In genomic region chrX:103533428-103534216, GRCh38 we compare ENCODE assay signal across 8 cellular contexts. TPM values are rescaled to one million over a fixed set of nuclear protein-coding genes. Genes with fewer than 3 reads are reported as not detected.
DNase-seq lines count a peak whose midpoint lies in the region; ATAC-seq and TF ChIP-seq lines count a peak whose summit lies in the region.

No MANE protein-coding gene starts in this region.

- H3K4me1 ChIP-seq in liver (ENCODE audit: control insufficient read depth in 4 of 4, insufficient read depth in 4 of 4, low read length in 3 of 4), result peaks cover 0 to 5% (median 2%) of the 10 kb centered on the region in 4 donors

- 3% methylated on average over 15 of the region's 15 CpGs for WGBS in liver

- 0 out of 2 replicates have a peak overlapping the region, but pooled peaks have one; percentile 7 for H3K4me3 ChIP-seq in HFF-Myc (replicated peaks; ENCODE audit: low read depth, low read length)
- peak overlapping the region; percentile 37 to 47 (median 38) for H3K4me3 ChIP-seq in liver (ENCODE audit: low read depth in 1 of 3, low read length in 3 of 3)

- DNase-seq in DMS 273 treated with DMSO at 0.1 percent for 48 hours (lab: John Stamatoyannopoulos, UW) (peak; percentile 3), HFF-Myc (ENCODE audit: extremely low read depth, low read depth) (peak; percentile 25), NCI-H2196 (lab: John Stamatoyannopoulos, UW; ENCODE audit: unreplicated experiment) (peak; percentile 53), dermis microvascular lymphatic vessel endothelial cell (ENCODE audit: low read depth in 2 of 2) (peak; percentile 48 to 67)
- peak; percentile 60 to 66 for DNase-seq in activated CD4-positive, alpha-beta T cell treated with anti-CD3 and anti-CD28 coated beads, Interleukin-2, amount 50 U/mL, for 4 hours
- peak; percentile 70 for DNase-seq in stimulated activated CD4-positive, alpha-beta T cell treated with anti-CD3 and anti-CD28 coated beads, Interleukin-4, amount 100 ng/mL, for 24 hours

- peak; percentile 86 to 90 for TF ChIP-seq RAD21 in liver (IDR thresholded peaks at IDR 0.05)

- H3K36me3 ChIP-seq in liver (ENCODE audit: control insufficient read depth in 4 of 4, insufficient read depth in 3 of 4, low read depth in 1 of 4, low read length in 3 of 4), result no peaks in the 10 kb centered on the region

- H3K9ac ChIP-seq in liver (ENCODE audit: low read depth in 1 of 2, low read length in 2 of 2), result peak overlapping the region; percentile 35 to 45

- H3K9me3 ChIP-seq in liver (ENCODE audit: control insufficient read depth in 4 of 4, low read length in 3 of 4), result no peaks in the 10 kb centered on the region

- H3K27ac ChIP-seq in liver (ENCODE audit: low read depth in 1 of 2, low read length in 2 of 2), result no peak overlapping the region

- no peaks in the 10 kb centered on the region for H3K27me3 ChIP-seq in liver (ENCODE audit: control insufficient read depth in 4 of 4, insufficient read depth in 4 of 4, low read length in 3 of 4)

- peak; percentile 70 for TF ChIP-seq CTCF in HFF-Myc (IDR thresholded peaks at IDR 0.05; ENCODE audit: low read depth, low read length, missing control alignments)
- TF ChIP-seq CTCF in liver (IDR thresholded peaks at IDR 0.05; ENCODE audit: low read depth, low read length, missing input control), result peak; percentile 76

- no peak for ATAC-seq in HG03196 (IDR thresholded peaks at IDR 0.05; ENCODE audit: unreplicated experiment)

TF ChIP-seq in liver, 16 proteins besides CTCF, POLR2A, EP300 and RAD21:
- TF ChIP-seq HNF4A (conservative IDR thresholded peaks at IDR 0.05) (no peak), FOXA2 (IDR thresholded peaks at IDR 0.05) (no peak), EGR1 (IDR thresholded peaks at IDR 0.05; ENCODE audit: low read depth in 2 of 2) (no peak), NR2F2 (IDR thresholded peaks at IDR 0.05) (no peak), JUND (IDR thresholded peaks at IDR 0.05) (no peak)

RNA-seq across cellular contexts. Expression of gene RAB40A, which starts 14.3 kb away (rescaled TPM):
- 0.13 TPM in 1 of 2 replicates, not detected in the other for total RNA-seq in dermis microvascular lymphatic vessel endothelial cell
- total RNA-seq in liver, result under 1 TPM; 0.09 to 0.33 TPM
- polyA plus RNA-seq in liver, result under 1 TPM; 0.03 to 0.06 TPM

RNA-seq across cellular contexts. Expression of gene TCEAL4, which starts 51.7 kb away (rescaled TPM):
- 21.8 and 24.5 TPM in 2 replicates for total RNA-seq in dermis microvascular lymphatic vessel endothelial cell
- total RNA-seq in liver, result 10 to 100 TPM in 1 of 2 donors, 1 to 10 TPM in 1; 6.3 to 23.7 TPM
- 10 to 100 TPM; 49.8 to 50.5 TPM for polyA plus RNA-seq in liver

Comparison
In these comparisons a context has a peak if more than half of its experiments do, and no peak if none do; other contexts are left out.
1. DNase-seq: peak in every context shown above with its lines; median percentile 70 in stimulated activated CD4-positive, alpha-beta T cell treated with anti-CD3 and anti-CD28 coated beads, Interleukin-4, amount 100 ng/mL, for 24 hours; 63 in activated CD4-positive, alpha-beta T cell treated with anti-CD3 and anti-CD28 coated beads, Interleukin-2, amount 50 U/mL, for 4 hours; 58 in dermis microvascular lymphatic vessel endothelial cell; 53 in NCI-H2196; 25 in HFF-Myc; 3 in DMS 273 treated with DMSO at 0.1 percent for 48 hours.